ENCODE assay signal across 9 cellular contexts in genomic region chr14:68741839-68742470, GRCh38. TPM values are rescaled to one million over a fixed set of nuclear protein-coding genes. Genes with fewer than 3 reads are reported as not detected.
DNase-seq lines count a peak whose midpoint lies in the region; ATAC-seq, FAIRE-seq and TF ChIP-seq lines count a peak whose summit lies in the region.
"Had no signal": no experiment of that assay in that cellular context is flagged by ENCODE, and none has a peak within 500 bp of the region (broad histone marks: within the 10 kb centered on the region; RNA-seq: fewer than 3 reads in every experiment).

No MANE protein-coding gene starts in this region.

- POLR2A ChIA-PET in K562 (lab: Yijun Ruan, JAX): no interaction called here

- H3K36me3 ChIP-seq in GM06990 (ENCODE audit: control insufficient read depth, insufficient read depth, low read length) (no peaks in the 10 kb centered on the region), K562 (ENCODE audit: control insufficient read depth, insufficient read depth, low read length) (no peaks in the 10 kb centered on the region), BE2C (no peaks in the 10 kb centered on the region)

- intact Hi-C loops in K562 (cut with micrococcal nuclease): no loop called here

- CTCF ChIA-PET in K562 (lab: Yijun Ruan, JAX; ENCODE audit: low intra/inter-chr PET ratio): no interaction called here

- peak; percentile 83 for DNase-seq in GM06990 (ENCODE audit: extremely low read depth, insufficient read length)
- DNase-seq in K562 (ENCODE audit: extremely low read depth in 1 of 4, low spot score in 3 of 4): no peak
- no peak for DNase-seq in BE2C
- no peak for DNase-seq in ACHN
- DNase-seq in coronary artery (ENCODE audit: low spot score): no peak
- no peak for DNase-seq in activated effector memory CD4-positive, alpha-beta T cell treated with anti-CD3 and anti-CD28 coated beads, Interleukin-2, amount 50 U/mL, for 16 hours
- DNase-seq: activated CD8-positive, alpha-beta memory T cell treated with anti-CD3 and anti-CD28 coated beads, Interleukin-2, amount 50 U/mL, for 4 hours had no signal

- H3K27me3 ChIP-seq in GM06990 (replicated peaks; ENCODE audit: control insufficient read depth, insufficient read depth, low read length): no peaks in the 10 kb centered on the region
- no peaks in the 10 kb centered on the region for H3K27me3 ChIP-seq in K562 (ENCODE audit: control insufficient read depth in 2 of 2, insufficient read depth in 2 of 2, low read length in 2 of 2)
- no peaks in the 10 kb centered on the region for H3K27me3 ChIP-seq in BE2C

- TF ChIP-seq EP300 in K562 (IDR thresholded peaks at IDR 0.05; ENCODE audit: low read length): no peak

- ATAC-seq in GM19468 (IDR thresholded peaks at IDR 0.05; ENCODE audit: extremely low read depth, unreplicated experiment) (peak; percentile 71), HG03354 (IDR thresholded peaks at IDR 0.05; ENCODE audit: poor library complexity, severe bottlenecking, unreplicated experiment) (peak; percentile 94), K562 (no peak)

- in situ Hi-C loops in K562 (cut with MboI) (no loop called here), ACHN (cut with HindIII; ENCODE audit: low pct_ligation_motif_present, low pct_unique_long_range_greater_than_20kb, low sequenced_read_pairs) (no loop called here)

- no peaks in the 10 kb centered on the region for H4K20me1 ChIP-seq in K562 (replicated peaks; ENCODE audit: control insufficient read depth, insufficient read depth, low read length)

- TF ChIP-seq CTCF in GM06990 (IDR thresholded peaks at IDR 0.05; ENCODE audit: insufficient read depth, low read length, poor library complexity, severe bottlenecking) (no peak), K562 (IDR thresholded peaks at IDR 0.05 in 2 of 3, conservative IDR thresholded peaks at IDR 0.05 in 1 of 3; ENCODE audit: insufficient read depth in 2 of 3, low read depth in 1 of 3, low read length in 3 of 3) (no peak), BE2C (IDR thresholded peaks at IDR 0.05; ENCODE audit: low read depth, low read length) (no peak), coronary artery (IDR thresholded peaks at IDR 0.05) (no peak)

- no peak for TF ChIP-seq POLR2A in K562 (conservative IDR thresholded peaks at IDR 0.05)

- no peak for TF ChIP-seq RAD21 in K562 (CRISPR knock-in tag; conservative IDR thresholded peaks at IDR 0.05 in 1 of 2, IDR thresholded peaks at IDR 0.05 in 1 of 2)

- no peak overlapping the region for H2AFZ ChIP-seq in K562 (ENCODE audit: low read depth, low read length)

- no peaks in the 10 kb centered on the region for H3K79me2 ChIP-seq in K562 (ENCODE audit: control insufficient read depth, insufficient read depth, low read length)

- 97% methylated on average over 3 of the region's 6 CpGs for WGBS in K562 (ENCODE audit: insufficient coverage, low coverage, missing lambda C conversion rate)

- peaks cover 0 to 12% of the 10 kb centered on the region in 2 experiments; a peak in 3 of 5 replicates for H3K4me1 ChIP-seq in K562 (replicated peaks in 1 of 2; ENCODE audit: control insufficient read depth in 2 of 2, insufficient read depth in 2 of 2, low read length in 2 of 2)
- no peaks in the 10 kb centered on the region for H3K4me1 ChIP-seq in BE2C

- no peak for FAIRE-seq in K562 (lab: Jason Lieb, UNC)

- H3K9ac ChIP-seq in K562 (ENCODE audit: insufficient read depth in 1 of 2, low read depth in 2 of 2, low read length in 2 of 2): no peak overlapping the region

- H3K4me2 ChIP-seq in K562 (ENCODE audit: insufficient read depth, low read length): no peak overlapping the region

- H3K27ac ChIP-seq in K562 (ENCODE audit: extremely low read depth, low read depth, low read length): no peak overlapping the region
- no peak overlapping the region for H3K27ac ChIP-seq in coronary artery

- no peaks in the 10 kb centered on the region for H3K9me1 ChIP-seq in K562 (ENCODE audit: control insufficient read depth, insufficient read depth, low read length)

- H3K9me3 ChIP-seq in K562 (replicated peaks; ENCODE audit: control insufficient read depth, insufficient read depth, low read depth, low read length) (peaks cover 7% of the 10 kb centered on the region), BE2C (no peaks in the 10 kb centered on the region)

- BruUV-seq in K562 (replicated peaks; lab: Mats Ljungman, UMichigan): no TSS peak

- H3K4me3 ChIP-seq in GM06990 (replicated peaks; ENCODE audit: low read depth, low read length) (no peak overlapping the region), K562 (no peak overlapping the region), BE2C (ENCODE audit: low read depth, low read length) (no peak overlapping the region), coronary artery (no peak overlapping the region)

TF ChIP-seq in K562, 482 proteins besides CTCF, POLR2A, EP300 and RAD21:
- no peak for TF ChIP-seq ZNF561 (CRISPR knock-in tag; conservative IDR thresholded peaks at IDR 0.05)
- peak; percentile 67; the same call in 1 of the 2 replicates for TF ChIP-seq SPI1 (IDR thresholded peaks at IDR 0.05; ENCODE audit: borderline replicate concordance, low read depth, low read length)
- peak; percentile 95 for TF ChIP-seq TCF7 (IDR thresholded peaks at IDR 0.05; ENCODE audit: borderline replicate concordance)
- TF ChIP-seq LEF1 (IDR thresholded peaks at IDR 0.05): peak; percentile 81; the same call in 1 of the 2 replicates
- TF ChIP-seq MTA1 (IDR thresholded peaks at IDR 0.05; ENCODE audit: borderline replicate concordance): no peak
- TF ChIP-seq SNIP1 (IDR thresholded peaks at IDR 0.05; ENCODE audit: low read depth): no peak
- TF ChIP-seq RBM15 (IDR thresholded peaks at IDR 0.05; ENCODE audit: insufficient read depth, low read length): no peak
- TF ChIP-seq STAT6 (CRISPR knock-in tag; IDR thresholded peaks at IDR 0.05): no peak
- peak in 1 of 2 experiments; percentile 18; a peak in 1 of 4 replicates for TF ChIP-seq HDAC1 (IDR thresholded peaks at IDR 0.05)
- TF ChIP-seq RCOR1 (IDR thresholded peaks at IDR 0.05; ENCODE audit: borderline replicate concordance in 1 of 2, low read depth in 2 of 2, low read length in 2 of 2): 0 out of 4 replicates have a peak, but pooled peaks of 1 of the 2 experiments have one; percentile 32

RNA-seq across cellular contexts. Expression of gene ZFP36L1, which starts 50.9 kb away (rescaled TPM):
- total RNA-seq in K562 (2011; cell fraction: chromatin; rRNA removed; ENCODE audit: low replicate concordance): 11.8 and 14.3 TPM in 2 replicates
- 10.0 and 12.0 TPM in 2 replicates for total RNA-seq in K562 (2011; cell fraction: nucleolus; rRNA removed)
- total RNA-seq in K562 (2011; cell fraction: nucleoplasm; rRNA removed): 10.0 and 20.1 TPM in 2 replicates
- total RNA-seq in K562 (2014; rRNA removed): 5.3 and 6.2 TPM in 2 replicates
- total RNA-seq in K562 (2014; rRNA removed; fragmentation: Illumina TruSeq; extraction: Trizol): 3.2 and 4.0 TPM in 2 replicates
- total RNA-seq in K562 (2015; rRNA removed; fragmentation: Illumina TruSeq; extraction: Trizol): 3.7 and 3.8 TPM in 2 replicates
- 26.6 and 27.2 TPM in 2 replicates for total RNA-seq in K562 (2021)
- 3.7 and 6.6 TPM in 2 replicates for polyA plus RNA-seq in K562 (2011; rRNA removed)
- 10.0 and 19.9 TPM in 2 replicates for polyA plus RNA-seq in K562 (2011; cell fraction: cytosol; rRNA removed)
- polyA plus RNA-seq in K562 (2011; cell fraction: nucleus; rRNA removed): 14.4 and 33.2 TPM in 2 replicates
- 9.5 and 18.5 TPM in 2 replicates for polyA plus RNA-seq in K562 (2012)
- 13.7 and 15.5 TPM in 2 replicates for polyA plus RNA-seq in K562 (2014; fragmentation: Illumina TruSeq; extraction: Trizol)
- polyA plus RNA-seq in K562 (2014; fragmentation: Nextera tagmentation; extraction: Ambion mirVana): 1 to 10 TPM; 1.3 to 3.2 TPM
- 11.1 and 11.7 TPM in 2 replicates for polyA plus RNA-seq in K562 (2014; rRNA removed)
- polyA minus RNA-seq in K562 (2011; rRNA and poly(A)+ RNA removed): 3.1 TPM in 2 replicates
- 15.1 and 34.9 TPM in 2 replicates for polyA minus RNA-seq in K562 (2011; cell fraction: cytosol; rRNA and poly(A)+ RNA removed)
- polyA minus RNA-seq in K562 (2011; cell fraction: nucleus; rRNA and poly(A)+ RNA removed): 9.0 and 10.3 TPM in 2 replicates
- polyA plus RNA-seq in BE2C (2012; ENCODE audit: insufficient read depth, insufficient read length, low read depth): 0.71 TPM
